ENCODE assay signal across 8 cellular contexts in the genomic region with DNA sequence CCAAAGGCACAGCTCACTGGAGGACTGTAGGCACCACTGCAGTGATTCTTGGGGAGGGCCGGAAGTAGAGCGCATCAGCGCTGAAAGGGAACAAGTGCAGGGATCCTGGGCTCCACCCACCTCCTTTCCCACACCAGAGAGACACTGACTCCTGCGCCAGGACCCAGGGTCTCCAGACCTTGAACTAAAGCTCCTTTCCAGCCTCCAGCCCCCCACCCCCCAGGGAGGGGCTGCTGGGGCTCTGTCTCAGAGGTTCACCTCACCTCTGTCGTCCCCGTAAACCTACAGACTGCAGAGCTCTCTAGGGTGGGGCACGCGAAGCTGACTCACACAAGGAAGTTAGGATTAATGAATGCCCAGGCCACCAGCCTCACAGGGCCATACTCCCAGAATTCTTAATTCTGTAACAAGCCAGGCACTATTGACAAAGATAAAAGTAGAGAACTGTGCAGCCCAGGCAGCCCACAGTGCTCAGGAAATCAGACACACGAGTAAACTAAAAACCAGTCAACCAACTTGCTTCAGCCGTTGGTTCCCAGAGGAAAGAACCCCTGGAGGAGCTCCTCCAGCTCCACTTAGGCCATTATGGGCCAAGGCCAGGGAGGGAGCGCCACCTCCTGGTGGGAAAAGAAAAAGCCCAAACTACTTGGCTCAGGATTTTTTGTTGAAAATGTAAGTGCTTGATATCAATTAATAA. TPM values are rescaled to one million over a fixed set of nuclear protein-coding genes. Genes with fewer than 3 reads are reported as not detected.
DNase-seq lines count a peak whose midpoint lies in the region; ATAC-seq lines count a peak whose summit lies in the region.

No MANE protein-coding gene starts in this region.

- intact Hi-C loops in left cardiac atrium (cut with DNase I): loop anchor here (2.0 to 5.0 kb wide), 4 partner anchors 61 to 348 kb away; no protein-coding TSS in a partner anchor

- ATAC-seq in left cardiac atrium (peak; percentile 71 to 82), GM21723 (IDR thresholded peaks at IDR 0.05; ENCODE audit: unreplicated experiment) (no peak), GM21526 (IDR thresholded peaks at IDR 0.05; ENCODE audit: low FRiP score, unreplicated experiment) (no peak)

- DNase-seq in EL (peak; percentile 69), M059J (ENCODE audit: low read depth) (peak; percentile 67), SW480 (ENCODE audit: low spot score) (peak; percentile 41), amniotic epithelial cell (ENCODE audit: low read depth) (peak; percentile 62), left cardiac atrium (peak; percentile 65), renal cortical epithelial cell (ENCODE audit: low read depth) (peak; percentile 79)

RNA-seq across cellular contexts. Expression of gene ACAA2, which starts 45.1 kb away (rescaled TPM):
- total RNA-seq in M059J (2014; rRNA removed; shearing (Covaris generic)): 44.2 and 59.3 TPM in 2 replicates
- total RNA-seq in left cardiac atrium (100 to 1,000 TPM; 137 to 155 TPM), renal cortical epithelial cell (66.0 and 110 TPM in 2 replicates)

Comparison
In these comparisons a context has a peak if more than half of its experiments do, and no peak if none do; other contexts are left out.
1. ATAC-seq: peak in left cardiac atrium (2 of 2); none in GM21723 (single experiment) and GM21526 (single experiment).
2. Peak in every context shown above with its lines, with median percentiles within 50 percentile points of each other: DNase-seq.